10 cellular contexts compared by ENCODE assay signal in genomic region chr5:155726267-155726666, GRCh38.
DNase-seq lines count a peak whose midpoint lies in the region.
"Had no signal": no experiment of that assay in that cellular context is flagged by ENCODE, and none has a peak within 500 bp of the region (broad histone marks: within the 10 kb centered on the region; RNA-seq: fewer than 3 reads in every experiment).

No MANE protein-coding gene starts in this region.

- peaks cover 4% of the 10 kb centered on the region; the same call in 1 of the 2 replicates for H3K9me3 ChIP-seq in MG63

- H3K36me3 ChIP-seq in MG63, result no peaks in the 10 kb centered on the region

- DNase-seq in AG20443 (ENCODE audit: low spot score) (peak; percentile 32), MG63 (peak; percentile 24), dermis microvascular lymphatic vessel endothelial cell (ENCODE audit: low read depth in 2 of 2) (peak; percentile 8 to 12), mucosa of gallbladder (ENCODE audit: low spot score) (peak; percentile 19), GDM1 (lab: John Stamatoyannopoulos, UW) (no peak), NCI-H2196 (lab: John Stamatoyannopoulos, UW; ENCODE audit: unreplicated experiment) (no peak), NCI-H187 treated with DMSO at 0.1 percent for 48 hours (lab: John Stamatoyannopoulos, UW) (no peak), SW480 (ENCODE audit: low spot score) (no peak)
- DNase-seq: central memory CD4-positive, alpha-beta T cell; NCI-H446 treated with DMSO at 0.1 percent for 48 hours had no signal

- peaks cover 52% of the 10 kb centered on the region for H3K27me3 ChIP-seq in MG63

- H3K4me3 ChIP-seq in MG63, result no peak overlapping the region

Comparison
In these comparisons a context has a peak if more than half of its experiments do, and no peak if none do; other contexts are left out.
1. DNase-seq: peak in AG20443 (single experiment), MG63 (single experiment), dermis microvascular lymphatic vessel endothelial cell (2 of 2) and mucosa of gallbladder (single experiment); none in GDM1 (single experiment), NCI-H2196 (single experiment), NCI-H187 treated with DMSO at 0.1 percent for 48 hours (single experiment) and SW480 (single experiment).